Comparison of ENCODE assay signal across 11 cellular contexts in genomic region chr7:101386558-101387199, GRCh38. TPM values are rescaled to one million over a fixed set of nuclear protein-coding genes. Genes with fewer than 3 reads are reported as not detected.
DNase-seq lines count a peak whose midpoint lies in the region.
"Had no signal": no experiment of that assay in that cellular context is flagged by ENCODE, and none has a peak within 500 bp of the region (broad histone marks: within the 10 kb centered on the region; RNA-seq: fewer than 3 reads in every experiment).

No MANE protein-coding gene starts in this region.

- H3K27ac Mint-ChIP-seq in immature natural killer cell: no peak overlapping the region
- H3K27ac Mint-ChIP-seq: dendritic cell treated with granulocyte-macrophage colony-stimulating factor and Interleukin-4, amounts not matched to agents 40 ng/mL and 50 ng/mL, for 4 days had no signal

- peaks cover 12 to 14% of the 10 kb centered on the region in 2 donors for H3K4me1 Mint-ChIP-seq in immature natural killer cell

- H3K9me3 Mint-ChIP-seq in immature natural killer cell: peaks cover 0 to 2% (median 0%) of the 10 kb centered on the region in 6 donors
- H3K9me3 Mint-ChIP-seq: dendritic cell treated with granulocyte-macrophage colony-stimulating factor and Interleukin-4, amounts not matched to agents 40 ng/mL and 50 ng/mL, for 4 days had no signal

- H3K36me3 Mint-ChIP-seq in immature natural killer cell: no peaks in the 10 kb centered on the region

- peak; percentile 5 for DNase-seq in NCI-H2107 treated with DMSO at 0.1 percent for 48 hours (lab: John Stamatoyannopoulos, UW; ENCODE audit: unreplicated experiment)
- no peak for DNase-seq in NCI-H2107 (lab: John Stamatoyannopoulos, UW)
- DNase-seq in MV-4-11 (lab: John Stamatoyannopoulos, UW): peak; percentile 65
- peak; percentile 16 for DNase-seq in fibroblast of gingiva (ENCODE audit: low read depth)
- DNase-seq in retina: peak; percentile 69
- DNase-seq in immature natural killer cell: no peak
- no peak for DNase-seq in DMS114 treated with DMSO at 0.1 percent for 48 hours (lab: John Stamatoyannopoulos, UW; ENCODE audit: unreplicated experiment)
- no peak for DNase-seq in middle frontal gyrus (ENCODE audit: extremely low spot score, low spot score)
- DNase-seq: left lung, OCI-M1 had no signal

- H3K27me3 Mint-ChIP-seq in immature natural killer cell (ENCODE audit: low read depth in 3 of 3): peaks cover 0 to 7% (median 0%) of the 10 kb centered on the region in 3 donors

- H3K4me3 Mint-ChIP-seq in immature natural killer cell: no peak overlapping the region
- H3K4me3 Mint-ChIP-seq: dendritic cell treated with granulocyte-macrophage colony-stimulating factor and Interleukin-4, amounts not matched to agents 40 ng/mL and 50 ng/mL, for 4 days had no signal

RNA-seq across cellular contexts. Expression of gene COL26A1, which starts 24.0 kb away (rescaled TPM):
- not detected for polyA plus RNA-seq in immature natural killer cell

Comparison
In these comparisons a context has a peak if more than half of its experiments do, and no peak if none do; other contexts are left out.
1. DNase-seq: peak in NCI-H2107 treated with DMSO at 0.1 percent for 48 hours (single experiment), MV-4-11 (single experiment), fibroblast of gingiva (single experiment) and retina (single experiment); none in NCI-H2107 (single experiment), immature natural killer cell (0 of 3), DMS114 treated with DMSO at 0.1 percent for 48 hours (single experiment) and middle frontal gyrus (single experiment).